8 cellular contexts compared by ENCODE assay signal in genomic region chr1:58883037-58883887, GRCh38.
DNase-seq lines count a peak whose midpoint lies in the region; ATAC-seq and TF ChIP-seq lines count a peak whose summit lies in the region.

No MANE protein-coding gene starts in this region.

- H3K36me3 Mint-ChIP-seq in immature natural killer cell = peaks cover 0 to 14% (median 0%) of the 10 kb centered on the region in 3 donors

- H3K4me3 Mint-ChIP-seq in immature natural killer cell = peak overlapping the region in 2 of 5 donors; percentile 41 to 53

- TF ChIP-seq POLR2A in body of pancreas (IDR thresholded peaks at IDR 0.05) (peak in 1 of 3 donors; percentile 9), testis (IDR thresholded peaks at IDR 0.05) (no peak)

- peak overlapping the region in 2 of 6 donors; percentile 41 to 59 for H3K27ac Mint-ChIP-seq in immature natural killer cell

- intact Hi-C loops in body of pancreas (cut with DNase I) (no loop called here), testis (cut with DNase I; ENCODE audit: low total_unique reads) (no loop called here)

- H3K27me3 Mint-ChIP-seq in immature natural killer cell (ENCODE audit: low read depth in 3 of 3) = peaks cover 0 to 4% (median 2%) of the 10 kb centered on the region in 3 donors

- H3K4me1 Mint-ChIP-seq in immature natural killer cell = peaks cover 55 to 79% of the 10 kb centered on the region in 2 donors

- no peak overlapping the region for H3K4me3 ChIP-seq in body of pancreas
- H3K4me3 ChIP-seq in testis = no peak overlapping the region

- no peaks in the 10 kb centered on the region for H3K27me3 ChIP-seq in body of pancreas
- no peaks in the 10 kb centered on the region for H3K27me3 ChIP-seq in layer of hippocampus (ENCODE audit: control insufficient read depth, insufficient read depth, low read length)
- H3K27me3 ChIP-seq in testis = no peaks in the 10 kb centered on the region

- DNase-seq in NCI-H446 treated with DMSO at 0.1 percent for 48 hours (lab: John Stamatoyannopoulos, UW) = peak; percentile 69
- DNase-seq in body of pancreas = peak; percentile 70 to 88 (median 82)
- peak; percentile 50 for DNase-seq in testis
- DNase-seq in immature natural killer cell = no peak
- DNase-seq in activated CD4-positive, CD25-positive, alpha-beta regulatory T cell (lab: John Stamatoyannopoulos, UW) = no peak
- no peak for DNase-seq in mesenteric fat pad (ENCODE audit: low spot score)

- H3K9me3 Mint-ChIP-seq in immature natural killer cell = no peaks in the 10 kb centered on the region

- peaks cover 60% of the 10 kb centered on the region for H3K4me1 ChIP-seq in body of pancreas
- H3K4me1 ChIP-seq in testis = peaks cover 31% of the 10 kb centered on the region

- H3K9me3 ChIP-seq in body of pancreas (no peaks in the 10 kb centered on the region), testis (no peaks in the 10 kb centered on the region)

- H3K27ac ChIP-seq in body of pancreas (peak overlapping the region; percentile 4 to 88 (median 84)), layer of hippocampus (ENCODE audit: low read depth, low read length) (peak overlapping the region; percentile 49), testis (peak overlapping the region in 1 of 2 donors; percentile 21)

- H3K36me3 ChIP-seq in body of pancreas (replicated peaks in 1 of 2; ENCODE audit: insufficient read depth in 1 of 2, low read depth in 2 of 2) (no peaks in the 10 kb centered on the region), testis (ENCODE audit: low read depth, missing control alignments) (no peaks in the 10 kb centered on the region)

- 49 to 51% methylated on average over 12 of the region's 12 CpGs for WGBS in body of pancreas, 2 donors
- 60 to 61% methylated on average over 12 of the region's 12 CpGs for WGBS in testis, 2 donors

- ATAC-seq in GM21360 (IDR thresholded peaks at IDR 0.05; ENCODE audit: unreplicated experiment) (peak; percentile 35), body of pancreas (peak; percentile 41)

- no peak for TF ChIP-seq CTCF in body of pancreas (IDR thresholded peaks at IDR 0.05)
- no peak for TF ChIP-seq CTCF in testis (IDR thresholded peaks at IDR 0.05)

Comparison
In these comparisons a context has a peak if more than half of its experiments do, and no peak if none do; other contexts are left out.
1. DNase-seq: peak in NCI-H446 treated with DMSO at 0.1 percent for 48 hours (single experiment), body of pancreas (4 of 4) and testis (single experiment); none in immature natural killer cell (0 of 3), activated CD4-positive, CD25-positive, alpha-beta regulatory T cell (0 of 4) and mesenteric fat pad (single experiment).